ENCODE assay signal across 1 cellular context in genomic region chr19:39936622-39937021, GRCh38.
TF ChIP-seq lines count a peak whose summit lies in the region.

No MANE protein-coding gene starts in this region.

TF ChIP-seq in GM12878, 131 proteins besides CTCF, POLR2A, EP300 and RAD21:
- TF ChIP-seq IKZF2 (IDR thresholded peaks at IDR 0.05) (no peak), ZBTB11 (CRISPR knock-in tag; IDR thresholded peaks at IDR 0.05) (no peak), CBX3 (IDR thresholded peaks at IDR 0.05; ENCODE audit: borderline replicate concordance, low read depth) (no peak), IRF5 (IDR thresholded peaks at IDR 0.05; ENCODE audit: borderline replicate concordance) (no peak), POU2F2 (IDR thresholded peaks at IDR 0.05; ENCODE audit: borderline replicate concordance, low read depth, low read length) (no peak), ESRRA (IDR thresholded peaks at IDR 0.05; ENCODE audit: low read length) (no peak), POLR2AphosphoS5 (IDR thresholded peaks at IDR 0.05; ENCODE audit: low read length) (no peak), SIN3A (IDR thresholded peaks at IDR 0.05; ENCODE audit: low read depth, low read length) (no peak), SREBF2 (IDR thresholded peaks at IDR 0.05; ENCODE audit: low read length) (no peak), NR2C2 (IDR thresholded peaks at IDR 0.05; ENCODE audit: borderline replicate concordance, control insufficient read depth, insufficient read length, low read depth) (no peak), ETV6 (conservative IDR thresholded peaks at IDR 0.05 in 1 of 2, IDR thresholded peaks at IDR 0.05 in 1 of 2; ENCODE audit: borderline replicate concordance in 1 of 2, low read depth in 1 of 2) (no peak), STAT1 (conservative IDR thresholded peaks at IDR 0.05) (no peak)
- TF ChIP-seq, protein P1, sequence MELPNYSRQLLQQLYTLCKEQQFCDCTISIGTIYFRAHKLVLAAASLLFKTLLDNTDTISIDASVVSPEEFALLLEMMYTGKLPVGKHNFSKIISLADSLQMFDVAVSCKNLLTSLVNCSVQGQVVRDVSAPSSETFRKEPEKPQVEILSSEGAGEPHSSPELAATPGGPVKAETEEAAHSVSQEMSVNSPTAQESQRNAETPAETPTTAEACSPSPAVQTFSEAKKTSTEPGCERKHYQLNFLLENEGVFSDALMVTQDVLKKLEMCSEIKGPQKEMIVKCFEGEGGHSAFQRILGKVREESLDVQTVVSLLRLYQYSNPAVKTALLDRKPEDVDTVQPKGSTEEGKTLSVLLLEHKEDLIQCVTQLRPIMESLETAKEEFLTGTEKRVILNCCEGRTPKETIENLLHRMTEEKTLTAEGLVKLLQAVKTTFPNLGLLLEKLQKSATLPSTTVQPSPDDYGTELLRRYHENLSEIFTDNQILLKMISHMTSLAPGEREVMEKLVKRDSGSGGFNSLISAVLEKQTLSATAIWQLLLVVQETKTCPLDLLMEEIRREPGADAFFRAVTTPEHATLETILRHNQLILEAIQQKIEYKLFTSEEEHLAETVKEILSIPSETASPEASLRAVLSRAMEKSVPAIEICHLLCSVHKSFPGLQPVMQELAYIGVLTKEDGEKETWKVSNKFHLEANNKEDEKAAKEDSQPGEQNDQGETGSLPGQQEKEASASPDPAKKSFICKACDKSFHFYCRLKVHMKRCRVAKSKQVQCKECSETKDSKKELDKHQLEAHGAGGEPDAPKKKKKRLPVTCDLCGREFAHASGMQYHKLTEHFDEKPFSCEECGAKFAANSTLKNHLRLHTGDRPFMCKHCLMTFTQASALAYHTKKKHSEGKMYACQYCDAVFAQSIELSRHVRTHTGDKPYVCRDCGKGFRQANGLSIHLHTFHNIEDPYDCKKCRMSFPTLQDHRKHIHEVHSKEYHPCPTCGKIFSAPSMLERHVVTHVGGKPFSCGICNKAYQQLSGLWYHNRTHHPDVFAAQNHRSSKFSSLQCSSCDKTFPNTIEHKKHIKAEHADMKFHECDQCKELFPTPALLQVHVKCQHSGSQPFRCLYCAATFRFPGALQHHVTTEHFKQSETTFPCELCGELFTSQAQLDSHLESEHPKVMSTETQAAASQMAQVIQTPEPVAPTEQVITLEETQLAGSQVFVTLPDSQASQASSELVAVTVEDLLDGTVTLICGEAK (IDR thresholded peaks at IDR 0.05; ENCODE audit: borderline replicate concordance) = no peak
